Comparison of ENCODE assay signal across 1 cellular context in genomic region chr16:71845639-71846431, GRCh38.
TF ChIP-seq lines count a peak whose summit lies in the region.

ATXN1L (plus strand) TSS chr16:71845976; CDS start chr16:71849741, 3,765 bp downstream.

TF ChIP-seq in HepG2, 621 proteins besides CTCF, POLR2A, EP300 and RAD21 (continued from another document):
- TF ChIP-seq KIAA2018 (CRISPR knock-in tag; IDR thresholded peaks at IDR 0.05; ENCODE audit: borderline replicate concordance), result no peak
- TF ChIP-seq MEIS2 (CRISPR knock-in tag; IDR thresholded peaks at IDR 0.05), result peak; percentile 86; the same call in 1 of the 2 replicates
- peak; percentile 94 for TF ChIP-seq GABPB1 (CRISPR knock-in tag; IDR thresholded peaks at IDR 0.05)
- TF ChIP-seq ZNF878 (CRISPR knock-in tag; IDR thresholded peaks at IDR 0.05), result no peak
- TF ChIP-seq DNMT1 (CRISPR knock-in tag; IDR thresholded peaks at IDR 0.05), result no peak; the same call in 1 of the 2 replicates
- no peak for TF ChIP-seq ZBTB40 (IDR thresholded peaks at IDR 0.05)
- peak; percentile 58 for TF ChIP-seq ZBTB40 (CRISPR knock-in tag; IDR thresholded peaks at IDR 0.05)
- peak; percentile 97 for TF ChIP-seq POLR2AphosphoS5 (IDR thresholded peaks at IDR 0.05; ENCODE audit: low read depth, low read length)
- peak; percentile 70; the same call in 1 of the 2 replicates for TF ChIP-seq FOXA3 (CRISPR knock-in tag; IDR thresholded peaks at IDR 0.05)
- TF ChIP-seq ESRRA (CRISPR knock-in tag; IDR thresholded peaks at IDR 0.05; ENCODE audit: low read depth), result peak; percentile 56; the same call in 1 of the 2 replicates
- TF ChIP-seq ZNF337 (CRISPR knock-in tag; IDR thresholded peaks at IDR 0.05; ENCODE audit: borderline replicate concordance, low read depth), result no peak; the same call in 1 of the 2 replicates
